Comparison of ENCODE assay signal across 29 cellular contexts in genomic region chr11:128961645-128962044, GRCh38. TPM values are rescaled to one million over a fixed set of nuclear protein-coding genes. Genes with fewer than 3 reads are reported as not detected.
"Had no signal": no experiment of that assay in that cellular context is flagged by ENCODE, and none has a peak within 500 bp of the region (broad histone marks: within the 10 kb centered on the region; RNA-seq: fewer than 3 reads in every experiment).

No MANE protein-coding gene starts in this region.

- H3K27ac Mint-ChIP-seq: activated CD4-positive, alpha-beta T cell treated with anti-CD3 and anti-CD28 coated beads for 36 hours; activated CD4-positive, alpha-beta T cell treated with anti-CD3 and anti-CD28 coated beads, Interleukin-2, amount 10 ng/mL, durations not matched to agents 24 days and 14 days; activated CD8-positive, alpha-beta T cell treated with anti-CD3 and anti-CD28 coated beads for 36 hours; activated naive CD4-positive, alpha-beta T cell treated with anti-CD3 and anti-CD28 coated beads, Interleukin-2, amount 10 ng/mL, durations not matched to agents 7 days and 5 days; activated naive CD8-positive, alpha-beta T cell; activated T-helper 2 cell treated with anti-CD3 and anti-CD28 coated beads, Interferon-gamma antibody, Interleukin-2, Interleukin-4, amounts not matched to agents 10 μg/mL and 5 μg/mL and 100 μg/mL, durations not matched to agents 14 hours and 24 hours and 36 hours; effector memory CD8-positive, alpha-beta T cell had no signal

- H3K36me3 Mint-ChIP-seq: activated naive CD8-positive, alpha-beta T cell had no signal

- ATAC-seq: activated CD4-positive, alpha-beta T cell treated with anti-CD3 and anti-CD28 coated beads for 36 hours; activated CD8-positive, alpha-beta T cell treated with anti-CD3 and anti-CD28 coated beads for 36 hours; effector memory CD8-positive, alpha-beta T cell; gastroesophageal sphincter; heart right ventricle had no signal

- DNase-seq: activated CD4-positive, alpha-beta T cell treated with anti-CD3 and anti-CD28 coated beads for 36 hours; activated CD4-positive, alpha-beta T cell treated with anti-CD3 and anti-CD28 coated beads, Interleukin-2, amount 10 ng/mL, durations not matched to agents 24 days and 14 days; activated CD4-positive, CD25-positive, alpha-beta regulatory T cell; activated CD4-positive, CD25-positive, alpha-beta regulatory T cell treated with anti-CD3 and anti-CD28 coated beads, Interleukin-2, amount 50 U/mL, for 72 hours; activated CD8-positive, alpha-beta memory T cell treated with anti-CD3 and anti-CD28 coated beads for 24 hours; activated CD8-positive, alpha-beta memory T cell treated with anti-CD3 and anti-CD28 coated beads, Interleukin-2, amount 50 U/mL, for 4 hours; activated CD8-positive, alpha-beta T cell treated with anti-CD3 and anti-CD28 coated beads for 36 hours; activated effector memory CD4-positive, alpha-beta T cell treated with anti-CD3 and anti-CD28 coated beads, Interleukin-2, amount 50 U/mL, for 16 hours; activated naive CD4-positive, alpha-beta T cell treated with anti-CD3 and anti-CD28 coated beads, Interleukin-2, amount 10 ng/mL, durations not matched to agents 7 days and 5 days; activated T-cell treated with anti-CD3 and anti-CD28 coated beads, Interleukin-2, amount 50 U/mL, for 1 hour; amniotic stem cell; anterior cingulate cortex; caudate nucleus; cortex of kidney; dermis blood vessel endothelial cell; effector CD4-positive, alpha-beta T cell; effector memory CD8-positive, alpha-beta T cell; erythroblast; esophagus squamous epithelium; foreskin melanocyte; heart right ventricle; T-helper 2 cell had no signal

- H3K9me3 Mint-ChIP-seq: activated CD8-positive, alpha-beta T cell treated with anti-CD3 and anti-CD28 coated beads for 36 hours; activated naive CD4-positive, alpha-beta T cell treated with anti-CD3 and anti-CD28 coated beads, Interleukin-2, amount 10 ng/mL, durations not matched to agents 7 days and 5 days; activated T-helper 2 cell treated with anti-CD3 and anti-CD28 coated beads, Interferon-gamma antibody, Interleukin-2, Interleukin-4, amounts not matched to agents 10 μg/mL and 5 μg/mL and 100 μg/mL, durations not matched to agents 14 hours and 24 hours and 36 hours; effector memory CD8-positive, alpha-beta T cell had no signal

- H3K27me3 Mint-ChIP-seq: activated CD4-positive, alpha-beta T cell treated with anti-CD3 and anti-CD28 coated beads for 36 hours; activated CD8-positive, alpha-beta T cell treated with anti-CD3 and anti-CD28 coated beads for 36 hours; activated naive CD8-positive, alpha-beta T cell had no signal

- H3K4me3 Mint-ChIP-seq: activated CD4-positive, alpha-beta T cell treated with anti-CD3 and anti-CD28 coated beads for 36 hours; activated CD4-positive, alpha-beta T cell treated with anti-CD3 and anti-CD28 coated beads, Interleukin-2, amount 10 ng/mL, durations not matched to agents 24 days and 14 days; activated CD8-positive, alpha-beta T cell treated with anti-CD3 and anti-CD28 coated beads for 36 hours; activated naive CD4-positive, alpha-beta T cell treated with anti-CD3 and anti-CD28 coated beads, Interleukin-2, amount 10 ng/mL, durations not matched to agents 7 days and 5 days; activated naive CD8-positive, alpha-beta T cell; effector memory CD8-positive, alpha-beta T cell had no signal

RNA-seq across cellular contexts. Expression of gene TP53AIP1, which starts 19.0 kb away (rescaled TPM):
- total RNA-seq: activated CD4-positive, alpha-beta T cell treated with anti-CD3 and anti-CD28 coated beads for 36 hours; activated CD4-positive, alpha-beta T cell treated with anti-CD3 and anti-CD28 coated beads, Interleukin-2, amount 10 ng/mL, durations not matched to agents 24 days and 14 days; activated CD8-positive, alpha-beta T cell treated with anti-CD3 and anti-CD28 coated beads for 36 hours; activated T-helper 2 cell treated with anti-CD3 and anti-CD28 coated beads, Interferon-gamma antibody, Interleukin-2, Interleukin-4, amounts not matched to agents 10 μg/mL and 5 μg/mL and 100 μg/mL, durations not matched to agents 14 hours and 24 hours and 36 hours; dermis blood vessel endothelial cell; fibroblast of lung; fibroblast of villous mesenchyme; glomerular endothelial cell; heart right ventricle; T-helper 1 cell treated with Interleukin-12 subunit alpha and Interleukin-12 subunit beta and Interleukin-4 antibody, amounts not matched to agents 30 ng/mL and 1 ng/mL, for 36 hours had no signal
